ENCODE assay signal across 8 cellular contexts in the genomic region with DNA sequence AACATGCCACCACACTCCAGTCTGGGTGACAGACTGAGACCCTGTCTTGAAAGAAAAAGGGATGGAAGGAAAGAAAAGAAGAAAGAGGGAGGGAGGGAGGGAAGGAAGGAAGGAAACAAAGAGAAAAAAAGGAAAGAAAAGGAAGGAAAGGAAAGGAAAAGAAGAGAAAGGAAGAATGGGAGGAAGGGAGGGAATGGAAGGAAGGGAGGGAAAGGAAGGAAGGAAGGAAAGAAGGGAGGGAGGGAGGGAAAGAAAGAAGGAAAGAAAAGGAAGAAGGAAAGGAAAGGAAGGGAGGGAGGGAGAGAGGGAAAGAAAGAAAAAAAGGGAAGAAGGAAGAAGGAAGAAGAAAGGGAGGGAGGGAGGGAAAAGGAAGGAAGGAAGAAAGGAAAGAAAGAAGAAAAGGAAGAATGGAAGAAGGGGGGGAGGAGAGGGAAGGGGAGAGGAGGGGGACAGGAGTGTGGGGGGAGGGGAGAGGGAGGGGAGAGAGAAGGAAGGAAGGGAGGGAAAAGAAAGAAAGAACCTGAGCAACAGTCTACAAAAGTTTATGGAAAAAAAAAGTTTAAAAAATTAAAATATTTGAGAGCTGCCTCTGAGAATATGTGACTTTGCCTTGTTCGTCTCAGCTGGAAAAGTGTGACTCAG. TPM values are rescaled to one million over a fixed set of nuclear protein-coding genes. Genes with fewer than 3 reads are reported as not detected.
A peak's percentile ranks its signal among the peaks of the same experiment; 100 is the strongest.
DNase-seq lines count a peak whose midpoint lies in the region; ATAC-seq and TF ChIP-seq lines count a peak whose summit lies in the region.
"Had no signal": no experiment of that assay in that cellular context is flagged by ENCODE, and none has a peak within 500 bp of the region (broad histone marks: within the 10 kb centered on the region; RNA-seq: fewer than 3 reads in every experiment).

No MANE protein-coding gene starts in this region.

- no peak for ATAC-seq in IMR-90 (ENCODE audit: low read depth)

- H3K4me1 ChIP-seq in IMR-90 (ENCODE audit: control insufficient read depth, insufficient read depth, low read length) = peaks cover 18% of the 10 kb centered on the region
- peaks cover 58% of the 10 kb centered on the region for H3K4me1 ChIP-seq in adipocyte (ENCODE audit: control insufficient read depth, insufficient read depth, low read length)
- H3K4me1 ChIP-seq in subcutaneous abdominal adipose tissue (ENCODE audit: control insufficient read depth in 5 of 5, insufficient read depth in 5 of 5, low read length in 5 of 5) = peaks cover 5 to 48% (median 28%) of the 10 kb centered on the region in 5 donors

- peak overlapping the region; percentile 75 for H2BK5ac ChIP-seq in IMR-90 (ENCODE audit: low read depth, low read length, poor library complexity, severe bottlenecking)

- peak overlapping the region; percentile 23; the same call in 1 of the 2 replicates for H4K91ac ChIP-seq in IMR-90 (ENCODE audit: insufficient read depth, low read depth, low read length)

- H3K36me3 ChIP-seq in IMR-90 (ENCODE audit: control insufficient read depth, insufficient read depth, low read length) = no peaks in the 10 kb centered on the region
- peaks cover 6% of the 10 kb centered on the region for H3K36me3 ChIP-seq in adipocyte (ENCODE audit: control insufficient read depth, insufficient read depth, low read length, severe bottlenecking)
- H3K36me3 ChIP-seq in subcutaneous abdominal adipose tissue (ENCODE audit: control insufficient read depth in 5 of 5, insufficient read depth in 5 of 5, low read length in 5 of 5) = peaks cover 0 to 6% (median 5%) of the 10 kb centered on the region in 5 donors

- DNase-seq in IMR-90 = no peak
- DNase-seq in adipocyte (ENCODE audit: low read depth) = no peak
- no peak for DNase-seq in GF-D8 (lab: John Stamatoyannopoulos, UW)
- no peak for DNase-seq in NCI-H226
- no peak for DNase-seq in kidney glomerular epithelial cell (lab: John Stamatoyannopoulos, UW)
- DNase-seq: NCI-H2029 treated with DMSO at 0.1 percent for 48 hours had no signal

- no TSS peak for BruUV-seq in IMR-90 (replicated peaks; lab: Mats Ljungman, UMichigan)

- no peak overlapping the region for H3K14ac ChIP-seq in IMR-90 (replicated peaks; ENCODE audit: low read depth, low read length)

- H4K5ac ChIP-seq in IMR-90 (ENCODE audit: low read depth, low read length) = no peak overlapping the region; the same call in 1 of the 2 replicates

- CTCF ChIA-PET in IMR-90 (lab: Yijun Ruan, JAX) = no interaction called here

- H3K9me1 ChIP-seq in IMR-90 (ENCODE audit: insufficient read depth, low read length) = peaks cover 11% of the 10 kb centered on the region; the same call in 1 of the 2 replicates

- H3K4me3 ChIP-seq in IMR-90 (ENCODE audit: insufficient read depth, low read depth, low read length) = no peak overlapping the region
- peak overlapping the region; percentile 80 for H3K4me3 ChIP-seq in adipocyte (ENCODE audit: low read length)
- peak overlapping the region in 1 of 5 donors; percentile 29 for H3K4me3 ChIP-seq in subcutaneous abdominal adipose tissue (ENCODE audit: low read depth in 1 of 5, low read length in 5 of 5)

- H2BK15ac ChIP-seq in IMR-90 (ENCODE audit: low read depth, low read length) = peak overlapping the region; percentile 27; the same call in 1 of the 3 replicates

- H3K9me3 ChIP-seq in IMR-90 (ENCODE audit: control insufficient read depth, insufficient read depth, low read length) = no peaks in the 10 kb centered on the region
- no peaks in the 10 kb centered on the region for H3K9me3 ChIP-seq in adipocyte (ENCODE audit: control insufficient read depth, low read length)
- H3K9me3 ChIP-seq in subcutaneous abdominal adipose tissue (ENCODE audit: control insufficient read depth in 5 of 5, low read length in 5 of 5) = no peaks in the 10 kb centered on the region

- peak overlapping the region; percentile 41 for H2AK5ac ChIP-seq in IMR-90 (ENCODE audit: low read depth, low read length)

- H3K4me2 ChIP-seq in IMR-90 (ENCODE audit: low read depth, low read length) = peak overlapping the region; percentile 69; the same call in 1 of the 2 replicates

- H2AK9ac ChIP-seq in IMR-90 (replicated peaks; ENCODE audit: low read depth, low read length, poor library complexity) = no peak overlapping the region

- no peak overlapping the region for H3K56ac ChIP-seq in IMR-90 (ENCODE audit: extremely low read depth, insufficient read depth, low read length)

- H3K27me3 ChIP-seq in IMR-90 (ENCODE audit: control insufficient read depth, insufficient read depth, low read length) (no peaks in the 10 kb centered on the region), adipocyte (replicated peaks; ENCODE audit: control insufficient read depth, insufficient read depth, low read length) (no peaks in the 10 kb centered on the region), layer of hippocampus (ENCODE audit: control insufficient read depth, insufficient read depth, low read length) (no peaks in the 10 kb centered on the region), subcutaneous abdominal adipose tissue (ENCODE audit: control insufficient read depth in 5 of 5, insufficient read depth in 4 of 5, low read length in 5 of 5) (no peaks in the 10 kb centered on the region)

- TF ChIP-seq POLR2A in IMR-90 (IDR thresholded peaks at IDR 0.05; ENCODE audit: low read depth, low read length) = no peak

- H3K79me1 ChIP-seq in IMR-90 (ENCODE audit: low read depth in 1 of 2, low read length in 2 of 2) = peaks cover 0 to 11% of the 10 kb centered on the region in 2 experiments; a peak in 2 of 4 replicates

- H4K20me1 ChIP-seq in IMR-90 (ENCODE audit: insufficient read depth, low read length) = no peaks in the 10 kb centered on the region

- peak overlapping the region; percentile 85 for H3K27ac ChIP-seq in IMR-90 (ENCODE audit: insufficient read depth, low read length)
- peak overlapping the region; percentile 44 for H3K27ac ChIP-seq in layer of hippocampus (ENCODE audit: low read depth, low read length)
- H3K27ac ChIP-seq in subcutaneous abdominal adipose tissue (ENCODE audit: low read depth, low read length) = peak overlapping the region; percentile 97

- TF ChIP-seq CTCF in IMR-90 (conservative IDR thresholded peaks at IDR 0.05; ENCODE audit: low read depth, low read length) = no peak

- POLR2A ChIA-PET in IMR-90 (lab: Charles Lee; ENCODE audit: unreplicated experiment) = interaction anchor here (0.6 to 0.8 kb wide), 3 partner anchors 18 to 1140 kb away, joined by 3 read pairs; partner anchors contain the start of gene MDM4

- H3K9ac ChIP-seq in IMR-90 (ENCODE audit: low read depth, low read length) (peak overlapping the region; percentile 44; the same call in 1 of the 2 replicates), adipocyte (ENCODE audit: low read length) (peak overlapping the region; percentile 89), subcutaneous abdominal adipose tissue (ENCODE audit: low read length in 5 of 5) (peak overlapping the region in 4 of 5 donors; percentile 51 to 90 (median 64))

- peak overlapping the region; percentile 70 for H2BK120ac ChIP-seq in IMR-90 (ENCODE audit: low read depth, low read length)

- peak overlapping the region; percentile 27 for H3K4ac ChIP-seq in IMR-90 (ENCODE audit: low read depth, low read length)

- dilution Hi-C loops in IMR-90 (cut with HindIII; ENCODE audit: low sequenced_read_pairs, unreplicated experiment) = no loop called here

- peak overlapping the region; percentile 4 to 85; a peak in 3 of 4 replicates for H4K8ac ChIP-seq in IMR-90 (ENCODE audit: low read depth in 2 of 2, low read length in 2 of 2)

- in situ Hi-C loops in IMR-90 (cut with MboI; ENCODE audit: low sequenced_read_pairs) = no loop called here

- peak overlapping the region; percentile 58; the same call in 1 of the 2 replicates for H3K18ac ChIP-seq in IMR-90 (ENCODE audit: low read depth, low read length)

- 0% methylated on average over 1 of the region's 1 CpG; no CpG with 5 or more reads in 1 of the 2 experiments for WGBS in IMR-90 (ENCODE audit: extremely low coverage in 2 of 2, insufficient read length in 1 of 2), 2 experiments

- peak overlapping the region; percentile 29 for H2AFZ ChIP-seq in IMR-90 (replicated peaks; ENCODE audit: low read length, poor library complexity)

- peak overlapping the region; percentile 57 for H2BK20ac ChIP-seq in IMR-90 (ENCODE audit: low read depth, low read length)

- no peak overlapping the region for H3K23ac ChIP-seq in IMR-90 (ENCODE audit: low read depth, low read length)

- TF ChIP-seq RAD21 in IMR-90 (IDR thresholded peaks at IDR 0.05; ENCODE audit: low read length) = no peak

- intact Hi-C loops in IMR-90 (cut with micrococcal nuclease) = no loop called here

TF ChIP-seq in IMR-90, 13 proteins besides CTCF, POLR2A, EP300 and RAD21 (continues in another document):
- TF ChIP-seq CHD1 (IDR thresholded peaks at IDR 0.05; ENCODE audit: low read depth, low read length) (no peak), SMC3 (IDR thresholded peaks at IDR 0.05; ENCODE audit: low read depth, low read length) (no peak), CEBPB (IDR thresholded peaks at IDR 0.05; ENCODE audit: low read depth, low read length) (no peak), RCOR1 (IDR thresholded peaks at IDR 0.05; ENCODE audit: insufficient replicate concordance, low read length) (no peak), USF2 (IDR thresholded peaks at IDR 0.05; ENCODE audit: low read depth, low read length) (no peak)
- TF ChIP-seq, protein P1, sequence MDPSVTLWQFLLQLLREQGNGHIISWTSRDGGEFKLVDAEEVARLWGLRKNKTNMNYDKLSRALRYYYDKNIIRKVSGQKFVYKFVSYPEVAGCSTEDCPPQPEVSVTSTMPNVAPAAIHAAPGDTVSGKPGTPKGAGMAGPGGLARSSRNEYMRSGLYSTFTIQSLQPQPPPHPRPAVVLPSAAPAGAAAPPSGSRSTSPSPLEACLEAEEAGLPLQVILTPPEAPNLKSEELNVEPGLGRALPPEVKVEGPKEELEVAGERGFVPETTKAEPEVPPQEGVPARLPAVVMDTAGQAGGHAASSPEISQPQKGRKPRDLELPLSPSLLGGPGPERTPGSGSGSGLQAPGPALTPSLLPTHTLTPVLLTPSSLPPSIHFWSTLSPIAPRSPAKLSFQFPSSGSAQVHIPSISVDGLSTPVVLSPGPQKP (IDR thresholded peaks at IDR 0.05; ENCODE audit: borderline replicate concordance, low read depth, low read length) = no peak

RNA-seq across cellular contexts. Expression of gene PPP1R15B, which starts 5.1 kb away (rescaled TPM):
- 14.9 and 20.3 TPM in 2 replicates for total RNA-seq in IMR-90 (2012; rRNA removed)
- polyA plus RNA-seq in IMR-90 (2012; rRNA removed) = 14.4 and 15.0 TPM in 2 replicates
- 8.7 and 10.7 TPM in 2 replicates for polyA plus RNA-seq in IMR-90 (2012; cell fraction: cytosol; rRNA removed)
- polyA plus RNA-seq in IMR-90 (2012; cell fraction: nucleus; rRNA removed; ENCODE audit: low replicate concordance) = 6.9 and 17.1 TPM in 2 replicates

RNA-seq across cellular contexts. Expression of gene PLEKHA6, which starts 57.0 kb away (rescaled TPM):
- 5.0 and 8.2 TPM in 2 replicates for total RNA-seq in IMR-90 (2012; rRNA removed)
- polyA plus RNA-seq in IMR-90 (2012; rRNA removed) = 19.9 and 20.6 TPM in 2 replicates
- polyA plus RNA-seq in IMR-90 (2012; cell fraction: cytosol; rRNA removed) = 10.7 and 13.6 TPM in 2 replicates
- polyA plus RNA-seq in IMR-90 (2012; cell fraction: nucleus; rRNA removed; ENCODE audit: low replicate concordance) = 59.8 and 70.3 TPM in 2 replicates

Comparison
In these comparisons a context has a peak if more than half of its experiments do, and no peak if none do; other contexts are left out.
1. H3K27ac ChIP-seq: peak in every context shown above with its lines; median percentile 97 in subcutaneous abdominal adipose tissue; 85 in IMR-90; 44 in layer of hippocampus.